ENCODE assay signal across 14 cellular contexts in genomic region chr11:116537121-116537520, GRCh38.
DNase-seq lines count a peak whose midpoint lies in the region; ATAC-seq lines count a peak whose summit lies in the region.
"Had no signal": no experiment of that assay in that cellular context is flagged by ENCODE, and none has a peak within 500 bp of the region (broad histone marks: within the 10 kb centered on the region; RNA-seq: fewer than 3 reads in every experiment).

No MANE protein-coding gene starts in this region.

- peaks cover 4% of the 10 kb centered on the region for H3K9me3 ChIP-seq in aorta (ENCODE audit: control insufficient read depth, low read length)
- H3K9me3 ChIP-seq: Caco-2 had no signal

- no peak overlapping the region for H3K4me3 ChIP-seq in aorta (ENCODE audit: low read length in 2 of 2)
- H3K4me3 ChIP-seq: GM23248 had no signal

- H3K4me1 ChIP-seq in aorta (ENCODE audit: control insufficient read depth in 1 of 2, insufficient read depth in 2 of 2, low read length in 2 of 2), result no peaks in the 10 kb centered on the region
- H3K4me1 ChIP-seq: Caco-2 had no signal

- DNase-seq in mesenteric fat pad (ENCODE audit: low spot score) (peak; percentile 88), sciatic nerve (ENCODE audit: low spot score) (peak; percentile 17), aorta (peak; percentile 7 to 19), COLO829 (ENCODE audit: low spot score) (no peak), NCI-H1105 treated with DMSO at 0.1 percent for 48 hours (lab: John Stamatoyannopoulos, UW) (no peak), OCI-M2 (lab: John Stamatoyannopoulos, UW; ENCODE audit: unreplicated experiment) (no peak)
- DNase-seq: C1 segment of cervical spinal cord; CD4-positive, alpha-beta memory T cell; DMS153; DND-41; GM23248; H7; HCEC 1CT had no signal

- WGBS in aorta, 2 donors, result 74 to 83% methylated on average over 10 of the region's 10 CpGs

- ATAC-seq in sciatic nerve (no peak), aorta (ENCODE audit: low FRiP score) (no peak)

- intact Hi-C loops in sciatic nerve (cut with DNase I) (no loop called here), aorta (cut with DNase I) (no loop called here)

- no peaks in the 10 kb centered on the region for H3K27me3 ChIP-seq in aorta (ENCODE audit: control insufficient read depth in 1 of 2, insufficient read depth in 2 of 2, low read length in 1 of 2)

- H3K36me3 ChIP-seq in aorta (ENCODE audit: control insufficient read depth in 1 of 2, insufficient read depth in 2 of 2, low read length in 1 of 2), result no peaks in the 10 kb centered on the region

- no peak overlapping the region for H3K27ac ChIP-seq in aorta (ENCODE audit: low read depth in 1 of 2, low read length in 2 of 2)
- H3K27ac ChIP-seq: GM23248 had no signal

Comparison
In these comparisons a context has a peak if more than half of its experiments do, and no peak if none do; other contexts are left out.
1. DNase-seq: peak in mesenteric fat pad (single experiment), sciatic nerve (single experiment) and aorta (2 of 2); none in COLO829 (single experiment), NCI-H1105 treated with DMSO at 0.1 percent for 48 hours (single experiment) and OCI-M2 (single experiment).